Comparison of ENCODE assay signal across 17 cellular contexts in genomic region chr19:53112286-53112685, GRCh38.
"Had no signal": no experiment of that assay in that cellular context is flagged by ENCODE, and none has a peak within 500 bp of the region (broad histone marks: within the 10 kb centered on the region; RNA-seq: fewer than 3 reads in every experiment).

No MANE protein-coding gene starts in this region.

- H3K4me3 ChIP-seq: cardiac muscle cell, lower lobe of right lung, upper lobe of left lung had no signal

- H3K4me1 ChIP-seq: lower lobe of right lung, upper lobe of left lung had no signal

- DNase-seq: activated CD4-positive, alpha-beta T cell treated with anti-CD3 and anti-CD28 coated beads, Interleukin-2, amount 50 U/mL, for 4 hours; activated CD4-positive, CD25-positive, alpha-beta regulatory T cell treated with anti-CD3 and anti-CD28 coated beads, Interleukin-2, amount 50 U/mL, for 72 hours; activated gamma-delta T cell; activated naive CD8-positive, alpha-beta T cell treated with anti-CD3 and anti-CD28 coated beads, Interleukin-2, amount 10 ng/mL, durations not matched to agents 7 days and 5 days; activated T-cell treated with anti-CD3 and anti-CD28 coated beads, Interleukin-2, amount 50 U/mL, for 24 hours; aorta; cortex of kidney; effector memory CD8-positive, alpha-beta T cell; erythroblast; hippocampal formation; lower lobe of right lung; naive thymus-derived CD4-positive, alpha-beta T cell; right cardiac atrium; T-helper 2 cell; upper lobe of left lung had no signal

- ATAC-seq: effector memory CD8-positive, alpha-beta T cell; lower lobe of right lung; naive thymus-derived CD4-positive, alpha-beta T cell; right cardiac atrium; stimulated activated effector memory CD8-positive, alpha-beta T cell treated with anti-CD3 and anti-CD28 coated beads, Interleukin-12 subunit alpha, Interleukin-12 subunit beta, amount 100 ng/mL, for 72 hours had no signal

- H3K4me3 Mint-ChIP-seq: activated naive CD8-positive, alpha-beta T cell treated with anti-CD3 and anti-CD28 coated beads, Interleukin-2, amount 10 ng/mL, durations not matched to agents 7 days and 5 days; activated T-cell treated with anti-CD3 and anti-CD28 coated beads, Interleukin-2, amount 50 U/mL, for 24 hours; effector memory CD8-positive, alpha-beta T cell; naive thymus-derived CD4-positive, alpha-beta T cell; stimulated activated effector memory CD8-positive, alpha-beta T cell treated with anti-CD3 and anti-CD28 coated beads, Interleukin-12 subunit alpha, Interleukin-12 subunit beta, amount 100 ng/mL, for 72 hours had no signal

- H3K4me1 Mint-ChIP-seq: activated naive CD8-positive, alpha-beta T cell treated with anti-CD3 and anti-CD28 coated beads, Interleukin-2, amount 10 ng/mL, durations not matched to agents 7 days and 5 days; naive thymus-derived CD4-positive, alpha-beta T cell; stimulated activated effector memory CD8-positive, alpha-beta T cell treated with anti-CD3 and anti-CD28 coated beads, Interleukin-12 subunit alpha, Interleukin-12 subunit beta, amount 100 ng/mL, for 72 hours had no signal

- H3K27ac Mint-ChIP-seq: activated naive CD8-positive, alpha-beta T cell treated with anti-CD3 and anti-CD28 coated beads, Interleukin-2, amount 10 ng/mL, durations not matched to agents 7 days and 5 days; activated T-cell treated with anti-CD3 and anti-CD28 coated beads, Interleukin-2, amount 50 U/mL, for 24 hours; effector memory CD8-positive, alpha-beta T cell; naive thymus-derived CD4-positive, alpha-beta T cell; stimulated activated effector memory CD8-positive, alpha-beta T cell treated with anti-CD3 and anti-CD28 coated beads, Interleukin-12 subunit alpha, Interleukin-12 subunit beta, amount 100 ng/mL, for 72 hours had no signal

- H3K27me3 ChIP-seq: cardiac muscle cell, upper lobe of left lung had no signal

- H3K27me3 Mint-ChIP-seq: activated naive CD8-positive, alpha-beta T cell treated with anti-CD3 and anti-CD28 coated beads, Interleukin-2, amount 10 ng/mL, durations not matched to agents 7 days and 5 days had no signal

- H3K27ac ChIP-seq: cardiac muscle cell, lower lobe of right lung, upper lobe of left lung had no signal
